In the genomic region with DNA sequence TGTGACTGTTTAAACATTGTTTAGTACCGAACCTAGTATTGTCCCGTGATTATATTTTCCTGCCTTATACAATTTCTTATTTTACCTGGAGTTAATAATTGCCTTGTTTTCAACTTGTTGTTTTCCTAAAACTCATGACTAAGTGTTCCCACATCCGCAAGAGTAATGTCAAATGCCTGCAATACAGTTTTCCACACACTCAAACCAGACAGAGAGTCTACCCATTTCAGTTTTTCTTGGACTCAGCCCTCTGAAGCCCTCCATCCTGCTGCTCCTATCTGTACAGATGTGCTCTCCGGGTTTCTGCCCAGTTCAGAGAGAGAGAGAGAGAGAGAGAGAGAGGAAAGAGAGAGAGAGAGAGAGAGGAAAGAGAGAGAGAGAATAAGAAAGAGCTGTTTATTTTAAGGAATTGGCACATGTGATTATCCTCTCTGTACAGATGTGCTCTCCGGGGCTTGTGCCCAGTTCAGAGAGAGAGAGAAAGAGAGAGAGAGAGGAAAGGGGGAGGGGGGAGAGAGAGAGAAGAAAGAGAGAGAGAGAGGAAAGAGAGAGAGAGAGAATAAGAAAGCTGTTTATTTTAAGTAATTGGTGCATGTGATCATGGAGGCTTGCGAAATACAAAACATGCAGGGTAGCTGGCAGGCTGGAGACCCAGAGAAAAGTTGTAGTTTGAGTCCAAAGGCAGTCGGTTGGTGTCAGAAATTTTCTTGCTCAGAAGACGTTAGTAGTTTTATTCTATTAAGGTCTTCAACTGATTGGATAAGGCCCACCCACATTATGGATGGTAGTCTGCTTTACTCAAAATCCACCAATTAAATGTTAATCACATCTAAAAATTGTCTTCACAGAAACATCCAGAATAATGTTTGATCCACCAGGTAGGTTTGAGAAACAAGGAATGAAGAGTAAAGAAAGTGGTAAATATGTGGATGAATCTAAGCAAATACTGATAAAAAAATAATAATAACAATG, we compare ENCODE assay signal across 1 cellular context.
TF ChIP-seq lines count a peak whose summit lies in the region.

No MANE protein-coding gene starts in this region.

TF ChIP-seq in WTC11, 78 proteins besides CTCF, POLR2A, EP300 and RAD21 (continued from another document):
- TF ChIP-seq, protein P1, sequence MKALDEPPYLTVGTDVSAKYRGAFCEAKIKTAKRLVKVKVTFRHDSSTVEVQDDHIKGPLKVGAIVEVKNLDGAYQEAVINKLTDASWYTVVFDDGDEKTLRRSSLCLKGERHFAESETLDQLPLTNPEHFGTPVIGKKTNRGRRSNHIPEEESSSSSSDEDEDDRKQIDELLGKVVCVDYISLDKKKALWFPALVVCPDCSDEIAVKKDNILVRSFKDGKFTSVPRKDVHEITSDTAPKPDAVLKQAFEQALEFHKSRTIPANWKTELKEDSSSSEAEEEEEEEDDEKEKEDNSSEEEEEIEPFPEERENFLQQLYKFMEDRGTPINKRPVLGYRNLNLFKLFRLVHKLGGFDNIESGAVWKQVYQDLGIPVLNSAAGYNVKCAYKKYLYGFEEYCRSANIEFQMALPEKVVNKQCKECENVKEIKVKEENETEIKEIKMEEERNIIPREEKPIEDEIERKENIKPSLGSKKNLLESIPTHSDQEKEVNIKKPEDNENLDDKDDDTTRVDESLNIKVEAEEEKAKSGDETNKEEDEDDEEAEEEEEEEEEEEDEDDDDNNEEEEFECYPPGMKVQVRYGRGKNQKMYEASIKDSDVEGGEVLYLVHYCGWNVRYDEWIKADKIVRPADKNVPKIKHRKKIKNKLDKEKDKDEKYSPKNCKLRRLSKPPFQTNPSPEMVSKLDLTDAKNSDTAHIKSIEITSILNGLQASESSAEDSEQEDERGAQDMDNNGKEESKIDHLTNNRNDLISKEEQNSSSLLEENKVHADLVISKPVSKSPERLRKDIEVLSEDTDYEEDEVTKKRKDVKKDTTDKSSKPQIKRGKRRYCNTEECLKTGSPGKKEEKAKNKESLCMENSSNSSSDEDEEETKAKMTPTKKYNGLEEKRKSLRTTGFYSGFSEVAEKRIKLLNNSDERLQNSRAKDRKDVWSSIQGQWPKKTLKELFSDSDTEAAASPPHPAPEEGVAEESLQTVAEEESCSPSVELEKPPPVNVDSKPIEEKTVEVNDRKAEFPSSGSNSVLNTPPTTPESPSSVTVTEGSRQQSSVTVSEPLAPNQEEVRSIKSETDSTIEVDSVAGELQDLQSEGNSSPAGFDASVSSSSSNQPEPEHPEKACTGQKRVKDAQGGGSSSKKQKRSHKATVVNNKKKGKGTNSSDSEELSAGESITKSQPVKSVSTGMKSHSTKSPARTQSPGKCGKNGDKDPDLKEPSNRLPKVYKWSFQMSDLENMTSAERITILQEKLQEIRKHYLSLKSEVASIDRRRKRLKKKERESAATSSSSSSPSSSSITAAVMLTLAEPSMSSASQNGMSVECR (CRISPR knock-in tag; IDR thresholded peaks at IDR 0.05; ENCODE audit: borderline replicate concordance) = no peak
- no peak for TF ChIP-seq MYBL2 (CRISPR knock-in tag; IDR thresholded peaks at IDR 0.05)
- no peak for TF ChIP-seq EMX1 (CRISPR knock-in tag; IDR thresholded peaks at IDR 0.05)
TF ChIP-seq in WTC11: peak in this region for 0.
